In genomic region chr9:110546411-110546871, GRCh38 we compare ENCODE assay signal across 22 cellular contexts. TPM values are rescaled to one million over a fixed set of nuclear protein-coding genes. Genes with fewer than 3 reads are reported as not detected.
DNase-seq lines count a peak whose midpoint lies in the region; ATAC-seq and TF ChIP-seq lines count a peak whose summit lies in the region.
"Had no signal": no experiment of that assay in that cellular context is flagged by ENCODE, and none has a peak within 500 bp of the region (broad histone marks: within the 10 kb centered on the region; RNA-seq: fewer than 3 reads in every experiment).

No MANE protein-coding gene starts in this region.

- H3K27ac ChIP-seq in left ventricle myocardium inferior (replicated peaks) (peak overlapping the region; percentile 67), sigmoid colon (peak overlapping the region in 3 of 4 donors; percentile 15 to 43 (median 37))
- H3K27ac ChIP-seq: ascending aorta, hepatocyte, ovary, right lobe of liver had no signal

- H3K4me3 ChIP-seq in adipocyte (ENCODE audit: low read length), result no peak overlapping the region
- no peak overlapping the region for H3K4me3 ChIP-seq in left ventricle myocardium inferior
- H3K4me3 ChIP-seq in sigmoid colon, result no peak overlapping the region
- H3K4me3 ChIP-seq: ascending aorta, HAP-1, hepatocyte, ovary, right lobe of liver had no signal

- peak overlapping the region; percentile 18 for H3K9ac ChIP-seq in adipocyte (ENCODE audit: low read length)

- in situ Hi-C loops in Caki2 (cut with HindIII; ENCODE audit: low pct_unique_long_range_greater_than_20kb, low sequenced_read_pairs), result no loop called here

- H3K36me3 ChIP-seq in adipocyte (ENCODE audit: control insufficient read depth, insufficient read depth, low read length, severe bottlenecking) (peaks cover 70% of the 10 kb centered on the region), left ventricle myocardium inferior (no peaks in the 10 kb centered on the region), sigmoid colon (no peaks in the 10 kb centered on the region)
- H3K36me3 ChIP-seq: HAP-1, ovary, right lobe of liver had no signal

- H3K9me3 ChIP-seq in adipocyte (ENCODE audit: control insufficient read depth, low read length) (no peaks in the 10 kb centered on the region), left ventricle myocardium inferior (replicated peaks) (no peaks in the 10 kb centered on the region), sigmoid colon (no peaks in the 10 kb centered on the region)
- H3K9me3 ChIP-seq: ascending aorta, HAP-1, ovary, right lobe of liver had no signal

- DNase-seq in Caki2 (ENCODE audit: low read depth) (peak; percentile 58), adipocyte (ENCODE audit: low read depth) (no peak), left ventricle myocardium inferior (no peak), sigmoid colon (no peak), activated gamma-delta T cell treated with Interleukin-2 at 50 U/mL for 16 hours (no peak)
- DNase-seq: activated B cell treated with CpG ODN at 0.5 μM for 24 hours; CD4-positive, alpha-beta T cell; effector memory CD8-positive, alpha-beta T cell; naive B cell; NCI-H1092 treated with DMSO at 0.1 percent for 48 hours; NCI-H2081; NCI-H510A treated with DMSO at 0.1 percent for 48 hours; ovary; right lobe of liver; T1000 had no signal

- intact Hi-C loops in left ventricle myocardium inferior (cut with micrococcal nuclease), result no loop called here
- intact Hi-C loops in sigmoid colon (cut with DNase I), result no loop called here

- ATAC-seq in HG03108 (IDR thresholded peaks at IDR 0.05; ENCODE audit: unreplicated experiment) (no peak), HG02759 (IDR thresholded peaks at IDR 0.05; ENCODE audit: unreplicated experiment) (no peak), GM21723 (IDR thresholded peaks at IDR 0.05; ENCODE audit: unreplicated experiment) (no peak)
- ATAC-seq: effector memory CD8-positive, alpha-beta T cell had no signal

- no peak for TF ChIP-seq CTCF in left ventricle myocardium inferior (IDR thresholded peaks at IDR 0.05; ENCODE audit: borderline replicate concordance)
- TF ChIP-seq CTCF in sigmoid colon (IDR thresholded peaks at IDR 0.05), result no peak

- WGBS in sigmoid colon, 2 donors, result 77 to 80% methylated on average over 5 of the region's 5 CpGs

- no peak for TF ChIP-seq EP300 in sigmoid colon (IDR thresholded peaks at IDR 0.05)

- H3K27me3 ChIP-seq in adipocyte (replicated peaks; ENCODE audit: control insufficient read depth, insufficient read depth, low read length) (no peaks in the 10 kb centered on the region), left ventricle myocardium inferior (ENCODE audit: low read depth) (no peaks in the 10 kb centered on the region), sigmoid colon (no peaks in the 10 kb centered on the region)
- H3K27me3 ChIP-seq: ascending aorta, hepatocyte, ovary, right lobe of liver had no signal

- H3K4me1 ChIP-seq in adipocyte (ENCODE audit: control insufficient read depth, insufficient read depth, low read length) (peaks cover 69% of the 10 kb centered on the region), left ventricle myocardium inferior (peaks cover 28% of the 10 kb centered on the region), sigmoid colon (peaks cover 0 to 31% (median 13%) of the 10 kb centered on the region in 4 donors)
- H3K4me1 ChIP-seq: HAP-1, right lobe of liver had no signal

- no peak for TF ChIP-seq POLR2A in sigmoid colon (IDR thresholded peaks at IDR 0.05)

RNA-seq across cellular contexts. Expression of gene SVEP1, which starts 33.1 kb away (rescaled TPM):
- 1.8 and 3.2 TPM in 2 replicates for total RNA-seq in Caki2 (2014; rRNA removed; shearing (Covaris generic); ENCODE audit: low replicate concordance)
- total RNA-seq in left ventricle myocardium inferior (8.8 TPM), sigmoid colon (10 to 100 TPM; 24.3 to 77.5 (median 52.4) TPM)
- polyA plus RNA-seq in sigmoid colon, result 1 to 10 TPM in 2 of 3 donors, under 1 TPM in 1; 0.23 to 2.9 (median 2.4) TPM
- total RNA-seq: activated B cell treated with CpG ODN at 0.5 μM for 24 hours; activated CD8-positive, alpha-beta memory T cell treated with anti-CD3 and anti-CD28 coated beads for 36 hours; CD4-positive, alpha-beta T cell had no signal
